In genomic region chr15:82045179-82045891, GRCh38 we compare ENCODE assay signal across 8 cellular contexts. TPM values are rescaled to one million over a fixed set of nuclear protein-coding genes. Genes with fewer than 3 reads are reported as not detected.
DNase-seq lines count a peak whose midpoint lies in the region; ATAC-seq and TF ChIP-seq lines count a peak whose summit lies in the region.

No MANE protein-coding gene starts in this region.

- peak overlapping the region; percentile 96 to 100 (median 99) for H3K27ac Mint-ChIP-seq in brain

- in situ Hi-C loops in gastrocnemius medialis (cut with MboI; ENCODE audit: low sequenced_read_pairs in 4 of 4) = no loop called here

- H3K9ac ChIP-seq in iPS-20b (ENCODE audit: low read depth, low read length) = peak overlapping the region; percentile 89

- CTCF ChIA-PET in RWPE1 (lab: Yijun Ruan, JAX) = interaction anchor here (0.7 kb wide), 1 partner anchor 214 kb away, joined by 3 read pairs; no protein-coding TSS in a partner anchor

- H3K36me3 ChIP-seq in iPS-20b (ENCODE audit: insufficient read depth, low read depth, low read length) (peaks cover 15% of the 10 kb centered on the region; the same call in 1 of the 2 replicates), gastrocnemius medialis (no peaks in the 10 kb centered on the region)

- ATAC-seq in HG02870 (IDR thresholded peaks at IDR 0.05; ENCODE audit: unreplicated experiment) (peak; percentile 2), gastrocnemius medialis (peak; percentile 15 to 16)

- peaks cover 0 to 7% (median 0%) of the 10 kb centered on the region in 5 experiments for H3K9me3 Mint-ChIP-seq in brain

- intact Hi-C loops in gastrocnemius medialis (cut with DNase I; ENCODE audit: low total_unique reads) = loop anchor here (5.0 to 10.0 kb wide), 4 partner anchors 99 to 1043 kb away; partner anchors contain the start of gene TLNRD1

- TF ChIP-seq POLR2A in gastrocnemius medialis (IDR thresholded peaks at IDR 0.05) = no peak

- H3K4me3 ChIP-seq in iPS-20b (ENCODE audit: low read length) (peak overlapping the region; percentile 94), gastrocnemius medialis (peak overlapping the region; percentile 76 to 96 (median 85))

- peak; percentile 69 for DNase-seq in NCI-H748 (lab: John Stamatoyannopoulos, UW; ENCODE audit: unreplicated experiment)
- no peak for DNase-seq in NCI-H748 treated with DMSO at 0.1 percent for 48 hours (lab: John Stamatoyannopoulos, UW)
- DNase-seq in RWPE1 (ENCODE audit: low spot score) = peak; percentile 33
- peak; percentile 14 to 36 for DNase-seq in gastrocnemius medialis
- DNase-seq in NCI-H1930 (lab: John Stamatoyannopoulos, UW) = no peak

- H3K27ac ChIP-seq in RWPE1 (peak overlapping the region; percentile 98), iPS-20b (ENCODE audit: low read length) (peak overlapping the region; percentile 13), gastrocnemius medialis (peak overlapping the region; percentile 92 to 94 (median 92))

- peaks cover 44% of the 10 kb centered on the region for H3K4me1 Mint-ChIP-seq in brain

- H3K27me3 ChIP-seq in iPS-20b (ENCODE audit: insufficient read depth, low read length) (peaks cover 50% of the 10 kb centered on the region), gastrocnemius medialis (peaks cover 0 to 6% (median 0%) of the 10 kb centered on the region in 3 donors)

- H3K4me1 ChIP-seq in iPS-20b (ENCODE audit: insufficient read depth, low read length) (peaks cover 5% of the 10 kb centered on the region; the same call in 1 of the 2 replicates), gastrocnemius medialis (peaks cover 12 to 17% of the 10 kb centered on the region in 2 donors)

- H3K4me3 Mint-ChIP-seq in brain = peak overlapping the region; percentile 97 to 100 (median 99)

- peaks cover 36% of the 10 kb centered on the region for H3K36me3 Mint-ChIP-seq in brain

- TF ChIP-seq CTCF in RWPE1 (conservative IDR thresholded peaks at IDR 0.05; ENCODE audit: low read depth) (no peak), brain (conservative IDR thresholded peaks at IDR 0.05) (no peak), gastrocnemius medialis (IDR thresholded peaks at IDR 0.05 in 4 of 5, conservative IDR thresholded peaks at IDR 0.05 in 1 of 5) (peak in 1 of 5 experiments; percentile 9)

- H3K27me3 Mint-ChIP-seq in brain = peaks cover 16% of the 10 kb centered on the region

- POLR2A ChIA-PET in RWPE1 (lab: Yijun Ruan, JAX; ENCODE audit: low non-redundant PET) = no interaction called here

- H3K9me3 ChIP-seq in iPS-20b (ENCODE audit: insufficient read depth, low read depth, low read length) (no peaks in the 10 kb centered on the region), gastrocnemius medialis (no peaks in the 10 kb centered on the region)

RNA-seq across cellular contexts. Expression of gene MEX3B, which starts 0.5 kb away (rescaled TPM):
- 15.7 TPM for polyA plus RNA-seq in brain (ENCODE audit: insufficient read depth, low read depth, low replicate concordance)
- 1 to 10 TPM; 1.3 to 2.4 (median 1.4) TPM for total RNA-seq in gastrocnemius medialis

Comparison
In these comparisons a context has a peak if more than half of its experiments do, and no peak if none do; other contexts are left out.
1. DNase-seq: peak in NCI-H748 (single experiment), RWPE1 (single experiment) and gastrocnemius medialis (2 of 2); none in NCI-H748 treated with DMSO at 0.1 percent for 48 hours (single experiment) and NCI-H1930 (0 of 2).
2. H3K27ac ChIP-seq: peak in every context shown above with its lines; median percentile 98 in RWPE1; 92 in gastrocnemius medialis; 13 in iPS-20b.